Comparison of ENCODE assay signal across 8 cellular contexts in the genomic region with DNA sequence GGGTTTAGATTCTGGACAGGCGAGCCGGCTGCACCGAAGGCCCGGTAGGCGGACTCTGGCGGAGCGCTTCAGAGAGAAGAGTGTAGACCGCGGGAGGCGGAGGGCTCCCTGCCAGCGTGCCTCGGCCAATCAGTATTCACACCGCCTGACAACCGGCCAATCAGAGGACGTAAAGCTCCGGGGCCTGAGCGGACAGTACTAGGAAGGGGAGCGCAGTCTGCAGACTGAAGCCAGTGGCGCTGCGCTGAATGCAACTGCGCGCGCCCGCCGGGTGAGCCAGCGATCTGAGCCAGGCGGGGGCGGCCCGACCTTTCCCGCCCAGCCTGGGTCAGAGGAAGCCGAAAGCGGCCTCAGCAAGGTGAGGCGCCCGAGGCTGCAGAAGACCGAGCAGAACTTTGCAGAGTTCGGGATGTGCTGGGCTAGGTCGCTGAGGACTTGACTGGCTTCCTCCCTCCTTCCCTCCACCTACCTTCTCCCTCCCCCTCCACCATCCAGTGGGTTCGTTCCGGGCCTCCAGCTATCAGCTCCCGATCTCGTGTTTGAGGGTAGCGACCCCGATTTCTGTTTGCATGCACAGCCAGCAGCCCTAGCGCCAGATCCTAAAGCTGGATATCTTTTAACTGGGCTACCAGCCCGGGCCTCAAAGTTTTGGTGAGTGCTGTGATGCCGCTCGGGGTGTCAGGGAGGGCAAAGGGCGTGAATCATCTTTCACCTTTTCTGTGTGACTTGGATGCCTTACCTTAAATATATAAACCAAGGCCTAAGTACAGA. TPM values are rescaled to one million over a fixed set of nuclear protein-coding genes. Genes with fewer than 3 reads are reported as not detected.
DNase-seq lines count a peak whose midpoint lies in the region; ATAC-seq and TF ChIP-seq lines count a peak whose summit lies in the region.

A gene (plus strand): TSS at position 233 of the 771 bp plus-strand sequence. CDS start 1,257 bp downstream, outside the sequence.

- peak within 1 kb of the TSS; percentile 39 for H3K4me2 ChIP-seq in osteoblast (ENCODE audit: insufficient read depth, low read length)

- no peaks in the 10 kb centered on the region for H3K9me3 ChIP-seq in heart left ventricle
- no peaks in the 10 kb centered on the region for H3K9me3 ChIP-seq in osteoblast (ENCODE audit: low read depth, low read length)

- ATAC-seq in GM21515 (IDR thresholded peaks at IDR 0.05; ENCODE audit: unreplicated experiment) = peak; percentile 87
- ATAC-seq in heart left ventricle = peak; percentile 94 to 97 (median 96)
- ATAC-seq in HG02840 (IDR thresholded peaks at IDR 0.05; ENCODE audit: low FRiP score, unreplicated experiment) = no peak

- WGBS in heart left ventricle, 4 donors = 2 to 6% (median 4%) methylated on average over 31 to 48 of the region's 48 CpGs

- TF ChIP-seq CTCF in heart left ventricle (IDR thresholded peaks at IDR 0.05) (peak in 1 of 12 donors; percentile 6), osteoblast (IDR thresholded peaks at IDR 0.05; ENCODE audit: extremely low read depth, low read depth, low read length) (no peak)

- peak in 1 of 2 donors; percentile 26 for TF ChIP-seq POLR2A in heart left ventricle (IDR thresholded peaks at IDR 0.05)

- no peaks in the 10 kb centered on the region for H3K79me2 ChIP-seq in osteoblast (ENCODE audit: insufficient read depth, low read length)

- DNase-seq in COLO829 (ENCODE audit: low spot score) (peak; percentile 58), NCI-H2029 treated with DMSO at 0.1 percent for 48 hours (lab: John Stamatoyannopoulos, UW) (peak; percentile 79), amygdala (lab: John Stamatoyannopoulos, UW) (peak; percentile 40 to 95 (median 82)), heart left ventricle (peak; percentile 81 to 92 (median 88)), osteoblast (ENCODE audit: insufficient read length, low spot score, missing footprints) (peak; percentile 91)
- no peak for DNase-seq in central memory CD4-positive, alpha-beta T cell

- no peak within 1 kb of the TSS for H2AFZ ChIP-seq in osteoblast (ENCODE audit: low read length)

- H3K4me3 ChIP-seq in heart left ventricle (peak within 1 kb of the TSS in 9 of 12 donors; percentile 11 to 51 (median 39)), osteoblast (ENCODE audit: insufficient read depth, low read length) (no peak within 1 kb of the TSS)

- H3K36me3 ChIP-seq in heart left ventricle = no peaks in the 10 kb centered on the region
- no peaks in the 10 kb centered on the region for H3K36me3 ChIP-seq in osteoblast (ENCODE audit: insufficient read depth, low read length)

- intact Hi-C loops in heart left ventricle (cut with DNase I) = no loop called here

- peaks cover 0 to 61% (median 18%) of the 10 kb centered on the region in 12 donors for H3K4me1 ChIP-seq in heart left ventricle
- no peaks in the 10 kb centered on the region for H3K4me1 ChIP-seq in osteoblast (ENCODE audit: insufficient read depth, low read length)

- H3K27ac ChIP-seq in heart left ventricle (no peak within 1 kb of the TSS), osteoblast (ENCODE audit: low read depth, low read length) (no peak within 1 kb of the TSS)

- H3K27me3 ChIP-seq in heart left ventricle (peaks cover 63 to 100% (median 99%) of the 10 kb centered on the region in 9 donors), osteoblast (ENCODE audit: insufficient read depth, low read length) (no peaks in the 10 kb centered on the region)

- H4K20me1 ChIP-seq in osteoblast (ENCODE audit: insufficient read depth, low read length) = no peaks in the 10 kb centered on the region

RNA-seq across cellular contexts. Expression of the gene that starts here (rescaled TPM):
- total RNA-seq in heart left ventricle = under 1 TPM in 5 of 9 donors, not detected in 4; 0.12 to 0.72 (median 0.33) TPM
- under 1 TPM in 1 of 2 donors, not detected in 1; 0.11 TPM for polyA plus RNA-seq in heart left ventricle
- not detected in 2 replicates for total RNA-seq in osteoblast

Comparison
In these comparisons a context has a peak if more than half of its experiments do, and no peak if none do; other contexts are left out.
1. Peak in DNase-seq, ATAC-seq and H3K4me3 ChIP-seq in heart left ventricle; RNA of the gene not detected or under 1 TPM.
2. Peak in DNase-seq and H3K4me2 ChIP-seq in osteoblast; RNA of the gene not detected or under 1 TPM.